1 cellular context compared by ENCODE assay signal in the genomic region with DNA sequence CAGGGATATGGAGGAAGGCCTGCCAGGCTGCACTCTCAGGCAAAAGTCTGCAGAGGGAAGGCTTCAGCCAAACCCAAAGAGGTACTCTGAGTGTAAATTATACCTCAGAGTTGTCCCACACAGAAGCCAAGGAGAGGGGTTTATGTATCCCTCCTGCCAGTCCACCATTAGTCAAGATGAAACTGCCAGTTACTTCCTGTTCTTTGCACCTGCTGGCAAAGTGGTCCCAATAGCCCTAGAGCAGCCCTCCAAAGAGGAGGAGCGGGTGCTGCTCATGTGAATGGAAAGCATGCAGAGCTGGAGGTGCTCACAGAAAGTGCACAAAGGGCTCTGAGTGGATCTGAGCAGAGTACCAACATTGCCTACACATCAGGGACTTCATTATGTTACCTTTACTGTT.
TF ChIP-seq lines count a peak whose summit lies in the region.

No MANE protein-coding gene starts in this region.

TF ChIP-seq in GM12878, 131 proteins besides CTCF, POLR2A, EP300 and RAD21 (continued from another document):
- TF ChIP-seq, protein P1, sequence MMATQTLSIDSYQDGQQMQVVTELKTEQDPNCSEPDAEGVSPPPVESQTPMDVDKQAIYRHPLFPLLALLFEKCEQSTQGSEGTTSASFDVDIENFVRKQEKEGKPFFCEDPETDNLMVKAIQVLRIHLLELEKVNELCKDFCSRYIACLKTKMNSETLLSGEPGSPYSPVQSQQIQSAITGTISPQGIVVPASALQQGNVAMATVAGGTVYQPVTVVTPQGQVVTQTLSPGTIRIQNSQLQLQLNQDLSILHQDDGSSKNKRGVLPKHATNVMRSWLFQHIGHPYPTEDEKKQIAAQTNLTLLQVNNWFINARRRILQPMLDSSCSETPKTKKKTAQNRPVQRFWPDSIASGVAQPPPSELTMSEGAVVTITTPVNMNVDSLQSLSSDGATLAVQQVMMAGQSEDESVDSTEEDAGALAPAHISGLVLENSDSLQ (IDR thresholded peaks at IDR 0.05), result no peak
- TF ChIP-seq BMI1 (IDR thresholded peaks at IDR 0.05; ENCODE audit: borderline replicate concordance), result no peak
- TF ChIP-seq ZBTB40 (IDR thresholded peaks at IDR 0.05; ENCODE audit: borderline replicate concordance), result no peak
- TF ChIP-seq RELA (IDR thresholded peaks at IDR 0.05; ENCODE audit: borderline replicate concordance, partially characterized antibody), result no peak
- no peak for TF ChIP-seq FOXM1 (IDR thresholded peaks at IDR 0.05; ENCODE audit: low read depth, low read length)
- no peak for TF ChIP-seq SUZ12 (IDR thresholded peaks at IDR 0.05; ENCODE audit: unreplicated experiment)
- no peak for TF ChIP-seq PML (IDR thresholded peaks at IDR 0.05; ENCODE audit: low read length)
- TF ChIP-seq, protein P2, sequence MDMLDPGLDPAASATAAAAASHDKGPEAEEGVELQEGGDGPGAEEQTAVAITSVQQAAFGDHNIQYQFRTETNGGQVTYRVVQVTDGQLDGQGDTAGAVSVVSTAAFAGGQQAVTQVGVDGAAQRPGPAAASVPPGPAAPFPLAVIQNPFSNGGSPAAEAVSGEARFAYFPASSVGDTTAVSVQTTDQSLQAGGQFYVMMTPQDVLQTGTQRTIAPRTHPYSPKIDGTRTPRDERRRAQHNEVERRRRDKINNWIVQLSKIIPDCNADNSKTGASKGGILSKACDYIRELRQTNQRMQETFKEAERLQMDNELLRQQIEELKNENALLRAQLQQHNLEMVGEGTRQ (IDR thresholded peaks at IDR 0.05; ENCODE audit: borderline replicate concordance, low read depth, low read length), result no peak
- no peak for TF ChIP-seq JUND (IDR thresholded peaks at IDR 0.05; ENCODE audit: low read depth, low read length)
- no peak for TF ChIP-seq IRF4 (IDR thresholded peaks at IDR 0.05; ENCODE audit: low read depth, low read length)
